In the genomic region with DNA sequence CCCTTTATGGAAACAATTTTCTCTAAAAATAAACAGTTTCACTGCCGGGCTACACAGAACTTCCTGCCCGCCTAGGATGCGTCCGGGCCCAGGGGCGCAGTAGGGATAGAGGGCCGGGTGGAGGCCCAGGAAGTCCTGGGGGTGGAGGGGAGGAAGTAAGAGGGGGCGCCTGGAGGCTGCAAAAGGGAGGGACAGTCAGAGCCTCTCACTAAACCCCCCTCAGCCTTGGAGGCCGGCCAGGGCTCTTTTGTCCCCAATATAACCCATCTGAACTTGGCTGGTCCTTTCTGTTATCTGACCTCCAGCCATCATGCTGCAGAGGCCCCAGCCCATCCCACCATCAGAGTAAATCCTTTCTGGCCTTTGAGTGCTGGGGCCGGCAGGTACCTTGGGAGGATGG, we compare ENCODE assay signal across 12 cellular contexts. TPM values are rescaled to one million over a fixed set of nuclear protein-coding genes. Genes with fewer than 3 reads are reported as not detected.
DNase-seq lines count a peak whose midpoint lies in the region; ATAC-seq and TF ChIP-seq lines count a peak whose summit lies in the region.
"Had no signal": no experiment of that assay in that cellular context is flagged by ENCODE, and none has a peak within 500 bp of the region (broad histone marks: within the 10 kb centered on the region; RNA-seq: fewer than 3 reads in every experiment).

No MANE protein-coding gene starts in this region.

- no peak for TF ChIP-seq CTCF in foreskin fibroblast (IDR thresholded peaks at IDR 0.05; ENCODE audit: low read depth, low read length)

- H3K36me3 Mint-ChIP-seq in T-helper 17 cell (ENCODE audit: low read depth), result no peaks in the 10 kb centered on the region

- no peaks in the 10 kb centered on the region for H3K27me3 ChIP-seq in skeletal muscle satellite cell (ENCODE audit: control insufficient read depth, insufficient read depth, low read length)

- H3K27me3 Mint-ChIP-seq in T-helper 17 cell, result peaks cover 13% of the 10 kb centered on the region

- peak; percentile 45 for DNase-seq in GM03348 (ENCODE audit: low spot score)
- DNase-seq in T-helper 17 cell, result no peak
- peak in 1 of 2 donors; percentile 70 for DNase-seq in foreskin fibroblast
- DNase-seq in COLO829 (ENCODE audit: low spot score), result no peak
- no peak for DNase-seq in germinal center (ENCODE audit: low spot score)
- no peak for DNase-seq in DMS53 treated with DMSO at 0.1 percent for 48 hours (lab: John Stamatoyannopoulos, UW; ENCODE audit: unreplicated experiment)
- DNase-seq: activated CD8-positive, alpha-beta memory T cell treated with anti-CD3 and anti-CD28 coated beads for 24 hours; midbrain; NCI-H446 treated with DMSO at 0.1 percent for 48 hours had no signal

- H3K4me3 ChIP-seq in foreskin fibroblast (ENCODE audit: low read depth in 1 of 2, low read length in 2 of 2) (peak overlapping the region; percentile 93 to 94), skeletal muscle satellite cell (ENCODE audit: low read length) (peak overlapping the region; percentile 83)

- peaks cover 58% of the 10 kb centered on the region for H3K4me1 ChIP-seq in skeletal muscle satellite cell (ENCODE audit: control insufficient read depth, insufficient read depth, low read length)

- H3K4me3 Mint-ChIP-seq in T-helper 17 cell, result peak overlapping the region; percentile 81

- peak overlapping the region; percentile 95 for H3K4me2 ChIP-seq in skeletal muscle satellite cell (ENCODE audit: low read length)

- no peak overlapping the region for H3K27ac Mint-ChIP-seq in T-helper 17 cell

- ATAC-seq in T-helper 17 cell (no peak), esophagus mucosa (no peak)

- H3K36me3 ChIP-seq in skeletal muscle satellite cell (ENCODE audit: insufficient read depth, low read length), result peaks cover 44% of the 10 kb centered on the region

- H3K9ac ChIP-seq in skeletal muscle satellite cell (ENCODE audit: low read depth, low read length), result peak overlapping the region; percentile 79

- H3K4me1 Mint-ChIP-seq in T-helper 17 cell, result peaks cover 9% of the 10 kb centered on the region

- H3K9me3 ChIP-seq in T-helper 17 cell (ENCODE audit: control insufficient read depth, low read length, poor library complexity, severe bottlenecking), result no peaks in the 10 kb centered on the region
- no peaks in the 10 kb centered on the region for H3K9me3 ChIP-seq in skeletal muscle satellite cell (replicated peaks; ENCODE audit: low read length)

RNA-seq across cellular contexts. Expression of a gene that starts 2.2 kb away (rescaled TPM):
- total RNA-seq in T-helper 17 cell, result under 1 TPM; 0.63 to 0.72 TPM
- total RNA-seq in skeletal muscle satellite cell (2012; rRNA removed), result 266 and 301 TPM in 2 replicates
- total RNA-seq in esophagus mucosa, result 8.9 TPM

RNA-seq across cellular contexts. Expression of a gene that starts 39.6 kb away (rescaled TPM):
- total RNA-seq in T-helper 17 cell (under 1 TPM; 0.62 to 0.89 TPM), esophagus mucosa (17.1 TPM)
- 45.7 and 54.5 TPM in 2 replicates for total RNA-seq in skeletal muscle satellite cell (2012; rRNA removed)

RNA-seq across cellular contexts. Expression of a gene that starts 44.2 kb away (rescaled TPM):
- total RNA-seq in T-helper 17 cell (not detected), esophagus mucosa (not detected)
- total RNA-seq in skeletal muscle satellite cell (2012; rRNA removed), result not detected in 2 replicates
- total RNA-seq: cerebellum had no signal
